Comparison of ENCODE assay signal across 8 cellular contexts in genomic region chr16:30698139-30698815, GRCh38. TPM values are rescaled to one million over a fixed set of nuclear protein-coding genes. Genes with fewer than 3 reads are reported as not detected.
DNase-seq lines count a peak whose midpoint lies in the region; ATAC-seq and TF ChIP-seq lines count a peak whose summit lies in the region.

No MANE protein-coding gene starts in this region.

- H3K36me3 ChIP-seq in GM06990 (ENCODE audit: control insufficient read depth, insufficient read depth, low read length) (peaks cover 6% of the 10 kb centered on the region), SJSA1 (peaks cover 44% of the 10 kb centered on the region), gastroesophageal sphincter (peaks cover 0 to 36% of the 10 kb centered on the region in 2 donors)

- H3K9me3 ChIP-seq in SJSA1 (replicated peaks), result no peaks in the 10 kb centered on the region
- H3K9me3 ChIP-seq in gastroesophageal sphincter, result no peaks in the 10 kb centered on the region

- no peaks in the 10 kb centered on the region for H3K9me3 Mint-ChIP-seq in HFFc6
- H3K9me3 Mint-ChIP-seq in activated naive CD4-positive, alpha-beta T cell treated with anti-CD3 and anti-CD28 coated beads for 36 hours, result no peaks in the 10 kb centered on the region

- peak overlapping the region; percentile 97 for H3K4me3 Mint-ChIP-seq in HFFc6
- H3K4me3 Mint-ChIP-seq in activated naive CD4-positive, alpha-beta T cell treated with anti-CD3 and anti-CD28 coated beads for 36 hours, result peak overlapping the region; percentile 94

- H3K27ac Mint-ChIP-seq in HFFc6, result peak overlapping the region; percentile 100
- peak overlapping the region; percentile 99 for H3K27ac Mint-ChIP-seq in activated naive CD4-positive, alpha-beta T cell treated with anti-CD3 and anti-CD28 coated beads for 36 hours

- H3K4me1 ChIP-seq in SJSA1 (replicated peaks) (peaks cover 13% of the 10 kb centered on the region), gastroesophageal sphincter (peaks cover 0 to 38% (median 14%) of the 10 kb centered on the region in 3 donors)

- H3K27ac ChIP-seq in SJSA1 (peak overlapping the region; percentile 99), gastroesophageal sphincter (peak overlapping the region; percentile 98 to 99 (median 98)), substantia nigra (ENCODE audit: low read depth, low read length, poor library complexity, severe bottlenecking) (peak overlapping the region; percentile 100)

- H3K27me3 Mint-ChIP-seq in HFFc6 (ENCODE audit: insufficient read depth), result peaks cover 2% of the 10 kb centered on the region
- H3K27me3 Mint-ChIP-seq in activated naive CD4-positive, alpha-beta T cell treated with anti-CD3 and anti-CD28 coated beads for 36 hours (ENCODE audit: low read depth), result no peaks in the 10 kb centered on the region

- peak; percentile 95 for ATAC-seq in gastroesophageal sphincter

- peak; percentile 74 to 77 for TF ChIP-seq POLR2A in gastroesophageal sphincter (IDR thresholded peaks at IDR 0.05)

- TF ChIP-seq CTCF in GM06990 (IDR thresholded peaks at IDR 0.05; ENCODE audit: insufficient read depth, low read length, poor library complexity, severe bottlenecking) (no peak), HFFc6 (IDR thresholded peaks at IDR 0.05) (0 out of 2 replicates have a peak, but pooled peaks have one; percentile 13), gastroesophageal sphincter (IDR thresholded peaks at IDR 0.05) (peak in 2 of 4 experiments; percentile 8 to 17)

- H3K36me3 Mint-ChIP-seq in HFFc6 (ENCODE audit: low read depth), result peaks cover 14% of the 10 kb centered on the region
- H3K36me3 Mint-ChIP-seq in activated naive CD4-positive, alpha-beta T cell treated with anti-CD3 and anti-CD28 coated beads for 36 hours (ENCODE audit: low read depth), result peaks cover 29% of the 10 kb centered on the region

- WGBS in gastroesophageal sphincter (ENCODE audit: low coverage in 1 of 2), 2 donors, result 0% methylated on average over 2 to 3 of the region's 76 CpGs

- H3K4me3 ChIP-seq in GM06990 (replicated peaks; ENCODE audit: low read depth, low read length) (peak overlapping the region; percentile 95), SJSA1 (peak overlapping the region; percentile 80), gastroesophageal sphincter (peak overlapping the region; percentile 89 to 91)

- CTCF ChIA-PET in activated naive CD4-positive, alpha-beta T cell treated with anti-CD3 and anti-CD28 coated beads for 36 hours (lab: Charles Lee), result interaction anchor here (0.9 to 2.6 kb wide), 2 partner anchors 39 to 47 kb away, joined by 3 to 20 read pairs; partner anchors contain the start of genes FBRS and PRR14

- DNase-seq in GM06990 (ENCODE audit: extremely low read depth, insufficient read length), result peak; percentile 97
- DNase-seq in HFFc6, result peak; percentile 97
- peak; percentile 98 for DNase-seq in NAMALWA (ENCODE audit: low spot score)
- peak; percentile 99 for DNase-seq in SJSA1 (ENCODE audit: low read depth in 1 of 2, low spot score in 2 of 2)
- peak; percentile 100 for DNase-seq in activated naive CD4-positive, alpha-beta T cell treated with anti-CD3 and anti-CD28 coated beads for 36 hours
- peak; percentile 45 for DNase-seq in non-pigmented ciliary epithelial cell (ENCODE audit: low read depth)
- peak in 48 of 49 donors; percentile 66 to 99 (median 90) for DNase-seq in substantia nigra (lab: John Stamatoyannopoulos, UW)

- no peak for TF ChIP-seq EP300 in gastroesophageal sphincter (IDR thresholded peaks at IDR 0.05)

- intact Hi-C loops in activated naive CD4-positive, alpha-beta T cell treated with anti-CD3 and anti-CD28 coated beads for 36 hours (cut with micrococcal nuclease), result loop anchor here (1.0 to 10.0 kb wide), 13 partner anchors 17 to 761 kb away; partner anchors contain the start of genes ARMC5, CFAP119, FBRS and PHKG2

- no peaks in the 10 kb centered on the region for H3K27me3 ChIP-seq in GM06990 (replicated peaks; ENCODE audit: control insufficient read depth, insufficient read depth, low read length)
- no peaks in the 10 kb centered on the region for H3K27me3 ChIP-seq in SJSA1 (replicated peaks)
- no peaks in the 10 kb centered on the region for H3K27me3 ChIP-seq in gastroesophageal sphincter

- peaks cover 40% of the 10 kb centered on the region for H3K4me1 Mint-ChIP-seq in HFFc6 (ENCODE audit: low read depth)
- H3K4me1 Mint-ChIP-seq in activated naive CD4-positive, alpha-beta T cell treated with anti-CD3 and anti-CD28 coated beads for 36 hours (ENCODE audit: low read depth), result peaks cover 37% of the 10 kb centered on the region

RNA-seq across cellular contexts. Expression of gene SRCAP, which starts 0.7 kb away (rescaled TPM):
- 10 to 100 TPM; 43.4 to 48.1 (median 45.9) TPM for total RNA-seq in HFFc6 (2021; fragmentation: NEBNext Ultra II Directional; extraction: Animal tissue kit (Norgen Biotek cat#: 25700))
- total RNA-seq in SJSA1 (2014; rRNA removed; shearing (Covaris generic)), result 9.4 and 14.3 TPM in 2 replicates
- total RNA-seq in activated naive CD4-positive, alpha-beta T cell treated with anti-CD3 and anti-CD28 coated beads for 36 hours, result 10 to 100 TPM; 52.3 to 55.2 TPM
- 10 to 100 TPM; 20.6 to 57.4 (median 36.0) TPM for total RNA-seq in gastroesophageal sphincter

RNA-seq across cellular contexts. Expression of gene FBRS, which starts 40.0 kb away (rescaled TPM):
- 10 to 100 TPM; 54.1 to 72.1 (median 64.5) TPM for total RNA-seq in HFFc6 (2021; fragmentation: NEBNext Ultra II Directional; extraction: Animal tissue kit (Norgen Biotek cat#: 25700))
- total RNA-seq in SJSA1 (2014; rRNA removed; shearing (Covaris generic)), result 7.6 and 13.6 TPM in 2 replicates
- total RNA-seq in activated naive CD4-positive, alpha-beta T cell treated with anti-CD3 and anti-CD28 coated beads for 36 hours, result 10 to 100 TPM; 83.8 to 84.8 TPM
- 10 to 100 TPM; 19.9 to 52.1 (median 32.8) TPM for total RNA-seq in gastroesophageal sphincter

RNA-seq across cellular contexts. Expression of gene PRR14, which starts 47.5 kb away (rescaled TPM):
- 10 to 100 TPM; 26.8 to 34.6 (median 29.8) TPM for total RNA-seq in HFFc6 (2021; fragmentation: NEBNext Ultra II Directional; extraction: Animal tissue kit (Norgen Biotek cat#: 25700))
- total RNA-seq in SJSA1 (2014; rRNA removed; shearing (Covaris generic)), result 6.1 and 8.2 TPM in 2 replicates
- 10 to 100 TPM; 50.6 to 52.4 TPM for total RNA-seq in activated naive CD4-positive, alpha-beta T cell treated with anti-CD3 and anti-CD28 coated beads for 36 hours
- 10 to 100 TPM; 21.7 to 49.2 (median 41.8) TPM for total RNA-seq in gastroesophageal sphincter

RNA-seq across cellular contexts. Expression of gene PHKG2, which starts 49.9 kb away (rescaled TPM):
- total RNA-seq in HFFc6 (2021; fragmentation: NEBNext Ultra II Directional; extraction: Animal tissue kit (Norgen Biotek cat#: 25700)), result 10 to 100 TPM; 26.6 to 31.0 (median 27.7) TPM
- 35.3 and 39.0 TPM in 2 replicates for total RNA-seq in SJSA1 (2014; rRNA removed; shearing (Covaris generic))
- 10 to 100 TPM; 23.3 to 26.4 TPM for total RNA-seq in activated naive CD4-positive, alpha-beta T cell treated with anti-CD3 and anti-CD28 coated beads for 36 hours
- 10 to 100 TPM; 19.4 to 29.0 (median 23.4) TPM for total RNA-seq in gastroesophageal sphincter

Comparison
In these comparisons a context has a peak if more than half of its experiments do, and no peak if none do; other contexts are left out.
1. Peak in every context shown above with its lines: DNase-seq, ATAC-seq, H3K4me3 ChIP-seq and H3K27ac ChIP-seq.
2. DNase-seq: peak in every context shown above with its lines; median percentile 100 in activated naive CD4-positive, alpha-beta T cell treated with anti-CD3 and anti-CD28 coated beads for 36 hours; 99 in SJSA1; 98 in NAMALWA; 97 in GM06990; 97 in HFFc6; 90 in substantia nigra; 45 in non-pigmented ciliary epithelial cell.